ENCODE assay signal across 25 cellular contexts in the genomic region with DNA sequence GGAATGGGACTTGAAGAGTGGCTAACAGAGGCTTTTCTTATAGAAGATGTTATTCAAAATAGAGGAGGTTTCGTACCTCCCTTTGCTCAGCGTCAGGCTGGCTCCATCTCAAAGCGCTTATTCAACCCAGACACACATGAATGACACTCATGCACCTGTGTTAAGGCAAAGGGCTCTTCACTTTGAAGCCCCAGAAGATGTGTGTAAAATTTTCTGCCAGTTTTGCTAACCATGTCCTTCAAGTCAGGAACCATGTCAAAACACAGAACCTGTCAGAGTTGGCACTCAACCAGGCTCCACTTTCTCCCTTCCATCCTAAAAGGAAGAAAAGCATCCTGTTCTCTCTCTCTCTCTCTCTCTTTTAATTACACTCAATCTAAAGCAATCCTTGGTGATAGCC.
"Had no signal": no experiment of that assay in that cellular context is flagged by ENCODE, and none has a peak within 500 bp of the region (broad histone marks: within the 10 kb centered on the region; RNA-seq: fewer than 3 reads in every experiment).

No MANE protein-coding gene starts in this region.

- H3K4me3 Mint-ChIP-seq: activated CD4-positive, alpha-beta memory T cell treated with anti-CD3 and anti-CD28 coated beads, Interleukin-2, amount 10 ng/mL, durations not matched to agents 7 days and 5 days; activated CD4-positive, alpha-beta T cell treated with anti-CD3 and anti-CD28 coated beads, Interleukin-2, amount 10 ng/mL, durations not matched to agents 24 days and 14 days; activated CD8-positive, alpha-beta memory T cell treated with anti-CD3 and anti-CD28 coated beads, Interleukin-2, amount 10 ng/mL, durations not matched to agents 7 days and 5 days; activated naive CD4-positive, alpha-beta T cell treated with anti-CD3 and anti-CD28 coated beads, Interleukin-2, amount 10 ng/mL, durations not matched to agents 7 days and 5 days; dendritic cell treated with granulocyte-macrophage colony-stimulating factor and Interleukin-4, amounts not matched to agents 40 ng/mL and 50 ng/mL, for 4 days; memory B cell; nephron progenitor cell; stimulated activated naive CD8-positive, alpha-beta T cell treated with anti-CD3 and anti-CD28 coated beads, Interleukin-15, Interleukin-2, amounts not matched to agents 100 ng/mL and 50 ng/mL, for 24 hours had no signal

- H3K36me3 ChIP-seq: cardiac muscle cell, heart left ventricle, tibial artery had no signal

- H3K4me1 Mint-ChIP-seq: activated CD4-positive, alpha-beta memory T cell treated with anti-CD3 and anti-CD28 coated beads, Interleukin-2, amount 10 ng/mL, durations not matched to agents 7 days and 5 days; activated CD4-positive, alpha-beta T cell treated with anti-CD3 and anti-CD28 coated beads, Interleukin-2, amount 10 ng/mL, durations not matched to agents 24 days and 14 days; activated CD8-positive, alpha-beta memory T cell treated with anti-CD3 and anti-CD28 coated beads, Interleukin-2, amount 10 ng/mL, durations not matched to agents 7 days and 5 days; activated naive CD4-positive, alpha-beta T cell treated with anti-CD3 and anti-CD28 coated beads, Interleukin-2, amount 10 ng/mL, durations not matched to agents 7 days and 5 days; memory B cell had no signal

- H3K27ac ChIP-seq: cardiac muscle cell, heart left ventricle, parathyroid adenoma, tibial artery, VCaP had no signal

- H3K4me1 ChIP-seq: heart left ventricle, tibial artery had no signal

- H3K36me3 Mint-ChIP-seq: activated CD8-positive, alpha-beta memory T cell treated with anti-CD3 and anti-CD28 coated beads, Interleukin-2, amount 10 ng/mL, durations not matched to agents 7 days and 5 days; activated naive CD4-positive, alpha-beta T cell treated with anti-CD3 and anti-CD28 coated beads, Interleukin-2, amount 10 ng/mL, durations not matched to agents 7 days and 5 days; memory B cell had no signal

- ATAC-seq: activated CD4-positive, CD25-positive, alpha-beta regulatory T cell treated with anti-CD3 and anti-CD28 coated beads, Interleukin-2, amount 50 U/mL, for 24 hours; activated CD8-positive, alpha-beta memory T cell treated with anti-CD3 and anti-CD28 coated beads, Interleukin-2, amount 10 ng/mL, durations not matched to agents 7 days and 5 days; heart left ventricle; left colon; right cardiac atrium had no signal

- H3K9me3 Mint-ChIP-seq: activated CD4-positive, alpha-beta memory T cell treated with anti-CD3 and anti-CD28 coated beads, Interleukin-2, amount 10 ng/mL, durations not matched to agents 7 days and 5 days; activated CD4-positive, alpha-beta T cell treated with anti-CD3 and anti-CD28 coated beads, Interleukin-2, amount 10 ng/mL, durations not matched to agents 24 days and 14 days; activated naive CD4-positive, alpha-beta T cell treated with anti-CD3 and anti-CD28 coated beads, Interleukin-2, amount 10 ng/mL, durations not matched to agents 7 days and 5 days; dendritic cell treated with granulocyte-macrophage colony-stimulating factor and Interleukin-4, amounts not matched to agents 40 ng/mL and 50 ng/mL, for 4 days; memory B cell; stimulated activated naive CD8-positive, alpha-beta T cell treated with anti-CD3 and anti-CD28 coated beads, Interleukin-15, Interleukin-2, amounts not matched to agents 100 ng/mL and 50 ng/mL, for 24 hours had no signal

- DNase-seq: activated CD4-positive, alpha-beta memory T cell treated with anti-CD3 and anti-CD28 coated beads, Interleukin-2, amount 10 ng/mL, durations not matched to agents 7 days and 5 days; activated CD4-positive, alpha-beta T cell treated with anti-CD3 and anti-CD28 coated beads, Interleukin-2, amount 10 ng/mL, durations not matched to agents 24 days and 14 days; activated CD8-positive, alpha-beta memory T cell treated with anti-CD3 and anti-CD28 coated beads, Interleukin-2, amount 10 ng/mL, durations not matched to agents 7 days and 5 days; activated effector memory CD4-positive, alpha-beta T cell treated with anti-CD3 and anti-CD28 coated beads, Interleukin-2, amount 50 U/mL, for 16 hours; activated naive CD4-positive, alpha-beta T cell treated with anti-CD3 and anti-CD28 coated beads, Interleukin-2, amount 10 ng/mL, durations not matched to agents 7 days and 5 days; activated T-cell treated with anti-CD3 and anti-CD28 coated beads for 4 hours; amygdala; effector CD4-positive, alpha-beta T cell; heart left ventricle; islet precursor cell; left colon; nephron progenitor cell; nucleus accumbens; right cardiac atrium; stimulated activated CD4-positive, alpha-beta T cell treated with anti-CD3 and anti-CD28 coated beads, Interleukin-12 subunit alpha, Interleukin-12 subunit beta, amount 100 ng/mL, for 4 hours; stimulated activated CD4-positive, alpha-beta T cell treated with anti-CD3 and anti-CD28 coated beads, Interleukin-1b, Interleukin-23, amount 100 ng/mL, for 48 hours; substantia nigra; tibial artery had no signal

- H3K9ac ChIP-seq: parathyroid adenoma had no signal

- H3K4me3 ChIP-seq: cardiac muscle cell, heart left ventricle, tibial artery had no signal

- H2AFZ ChIP-seq: parathyroid adenoma had no signal

- H3K27me3 ChIP-seq: tibial artery had no signal

- H3K9me3 ChIP-seq: heart left ventricle, tibial artery had no signal

- H3K27ac Mint-ChIP-seq: activated CD4-positive, alpha-beta memory T cell treated with anti-CD3 and anti-CD28 coated beads, Interleukin-2, amount 10 ng/mL, durations not matched to agents 7 days and 5 days; activated CD4-positive, alpha-beta T cell treated with anti-CD3 and anti-CD28 coated beads, Interleukin-2, amount 10 ng/mL, durations not matched to agents 24 days and 14 days; activated CD8-positive, alpha-beta memory T cell treated with anti-CD3 and anti-CD28 coated beads, Interleukin-2, amount 10 ng/mL, durations not matched to agents 7 days and 5 days; activated naive CD4-positive, alpha-beta T cell treated with anti-CD3 and anti-CD28 coated beads, Interleukin-2, amount 10 ng/mL, durations not matched to agents 7 days and 5 days; dendritic cell treated with granulocyte-macrophage colony-stimulating factor and Interleukin-4, amounts not matched to agents 40 ng/mL and 50 ng/mL, for 4 days; memory B cell; nephron progenitor cell; stimulated activated naive CD8-positive, alpha-beta T cell treated with anti-CD3 and anti-CD28 coated beads, Interleukin-15, Interleukin-2, amounts not matched to agents 100 ng/mL and 50 ng/mL, for 24 hours had no signal
